1 cellular context compared by ENCODE assay signal in the genomic region with DNA sequence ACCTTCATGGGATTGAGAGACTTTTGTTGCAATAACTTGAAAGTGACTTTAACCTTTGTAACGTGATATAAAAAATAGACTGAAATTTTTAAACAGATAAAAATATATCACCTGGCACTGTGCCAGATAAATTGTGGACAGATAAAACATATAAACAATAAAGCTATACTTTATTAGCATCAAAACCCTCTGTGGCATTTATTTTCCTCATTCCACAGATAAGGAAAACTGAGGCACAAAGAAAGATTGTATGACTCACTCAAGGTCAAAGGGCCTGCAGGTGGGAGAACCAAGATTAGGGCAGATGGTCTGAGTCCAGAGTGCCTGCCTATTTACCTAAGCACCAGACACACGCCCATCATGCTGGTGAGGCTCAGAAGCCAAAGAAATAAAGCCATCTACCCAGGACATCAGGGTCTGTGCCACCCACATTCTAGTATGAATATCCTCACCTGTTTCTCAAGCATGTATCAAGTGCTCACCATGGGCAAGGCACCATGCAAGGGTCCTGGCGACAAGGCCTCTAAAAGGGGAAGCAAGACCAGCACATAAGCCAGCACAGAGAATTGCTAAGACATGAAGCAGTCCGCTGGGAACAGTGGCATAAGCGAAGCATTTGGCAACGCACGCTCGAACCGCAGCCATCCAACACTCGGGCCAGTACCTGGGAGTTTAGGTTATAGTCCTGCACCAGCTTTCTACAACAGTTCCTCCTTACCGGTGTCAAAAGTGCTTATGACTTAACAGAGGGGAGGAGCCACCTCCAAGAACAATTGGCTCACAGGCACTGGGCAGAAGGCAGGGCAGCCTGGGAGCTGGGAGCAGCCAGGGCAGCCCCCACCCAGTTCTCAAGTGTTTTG.
TF ChIP-seq lines count a peak whose summit lies in the region.

No MANE protein-coding gene starts in this region.

TF ChIP-seq in GM12878, 131 proteins besides CTCF, POLR2A, EP300 and RAD21 (continued from another document):
- TF ChIP-seq YBX1 (IDR thresholded peaks at IDR 0.05) (no peak), RBBP5 (conservative IDR thresholded peaks at IDR 0.05) (no peak), MTA3 (IDR thresholded peaks at IDR 0.05; ENCODE audit: borderline replicate concordance, low read length) (no peak), ZNF207 (IDR thresholded peaks at IDR 0.05; ENCODE audit: borderline replicate concordance) (no peak), MLLT1 (IDR thresholded peaks at IDR 0.05) (no peak), FOS (IDR thresholded peaks at IDR 0.05; ENCODE audit: borderline replicate concordance, extremely low read depth, insufficient read length) (no peak), CHD2 (IDR thresholded peaks at IDR 0.05; ENCODE audit: borderline replicate concordance, low read depth, low read length) (no peak), SUPT20H (IDR thresholded peaks at IDR 0.05; ENCODE audit: borderline replicate concordance, control insufficient read depth, low read depth, low read length) (no peak), ZNF384 (IDR thresholded peaks at IDR 0.05; ENCODE audit: borderline replicate concordance, low read depth, low read length) (no peak), TARDBP (IDR thresholded peaks at IDR 0.05; ENCODE audit: borderline replicate concordance) (no peak), SKIL (IDR thresholded peaks at IDR 0.05; ENCODE audit: low read depth, poor library complexity, severe bottlenecking) (peak; percentile 56), NR2F1 (conservative IDR thresholded peaks at IDR 0.05) (peak; percentile 48; the same call in 1 of the 2 replicates), PKNOX1 (IDR thresholded peaks at IDR 0.05) (no peak), NFYA (IDR thresholded peaks at IDR 0.05; ENCODE audit: borderline replicate concordance, low read depth, low read length) (no peak), POU2F2 (IDR thresholded peaks at IDR 0.05; ENCODE audit: borderline replicate concordance, low read depth, low read length) (no peak), JUNB (IDR thresholded peaks at IDR 0.05) (no peak), DPF2 (IDR thresholded peaks at IDR 0.05) (no peak), KAT2A (conservative IDR thresholded peaks at IDR 0.05; ENCODE audit: control insufficient read depth, low read depth, low read length) (no peak), POLR2AphosphoS2 (IDR thresholded peaks at IDR 0.05; ENCODE audit: low read depth, low read length) (no peak), YY1 (IDR thresholded peaks at IDR 0.05; ENCODE audit: low read depth, low read length) (no peak), ZNF274 (IDR thresholded peaks at IDR 0.05; ENCODE audit: insufficient read depth, insufficient read length) (no peak), ATF3 (IDR thresholded peaks at IDR 0.05; ENCODE audit: borderline replicate concordance, extremely low read depth, low read depth, low read length) (no peak), NR2C2 (IDR thresholded peaks at IDR 0.05; ENCODE audit: borderline replicate concordance, control insufficient read depth, insufficient read length, low read depth) (no peak), POLR2AphosphoS5 (IDR thresholded peaks at IDR 0.05; ENCODE audit: low read length) (peak; percentile 35; the same call in 1 of the 2 replicates), EED (IDR thresholded peaks at IDR 0.05; ENCODE audit: low read depth) (no peak), CEBPB (IDR thresholded peaks at IDR 0.05; ENCODE audit: borderline replicate concordance in 1 of 2, low read depth in 2 of 2, low read length in 2 of 2) (no peak), SMAD1 (IDR thresholded peaks at IDR 0.05; ENCODE audit: low read depth, partially characterized antibody) (peak; percentile 93), GABPA (IDR thresholded peaks at IDR 0.05; ENCODE audit: low read depth) (no peak)
- TF ChIP-seq, protein P1, sequence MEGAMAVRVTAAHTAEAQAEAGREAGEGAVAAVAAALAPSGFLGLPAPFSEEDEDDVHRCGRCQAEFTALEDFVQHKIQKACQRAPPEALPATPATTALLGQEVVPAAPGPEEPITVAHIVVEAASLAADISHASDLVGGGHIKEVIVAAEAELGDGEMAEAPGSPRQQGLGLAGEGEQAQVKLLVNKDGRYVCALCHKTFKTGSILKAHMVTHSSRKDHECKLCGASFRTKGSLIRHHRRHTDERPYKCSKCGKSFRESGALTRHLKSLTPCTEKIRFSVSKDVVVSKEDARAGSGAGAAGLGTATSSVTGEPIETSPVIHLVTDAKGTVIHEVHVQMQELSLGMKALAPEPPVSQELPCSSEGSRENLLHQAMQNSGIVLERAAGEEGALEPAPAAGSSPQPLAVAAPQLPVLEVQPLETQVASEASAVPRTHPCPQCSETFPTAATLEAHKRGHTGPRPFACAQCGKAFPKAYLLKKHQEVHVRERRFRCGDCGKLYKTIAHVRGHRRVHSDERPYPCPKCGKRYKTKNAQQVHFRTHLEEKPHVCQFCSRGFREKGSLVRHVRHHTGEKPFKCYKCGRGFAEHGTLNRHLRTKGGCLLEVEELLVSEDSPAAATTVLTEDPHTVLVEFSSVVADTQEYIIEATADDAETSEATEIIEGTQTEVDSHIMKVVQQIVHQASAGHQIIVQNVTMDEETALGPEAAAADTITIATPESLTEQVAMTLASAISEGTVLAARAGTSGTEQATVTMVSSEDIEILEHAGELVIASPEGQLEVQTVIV (IDR thresholded peaks at IDR 0.05; ENCODE audit: borderline replicate concordance, partially characterized antibody), result no peak
- TF ChIP-seq, protein P2, sequence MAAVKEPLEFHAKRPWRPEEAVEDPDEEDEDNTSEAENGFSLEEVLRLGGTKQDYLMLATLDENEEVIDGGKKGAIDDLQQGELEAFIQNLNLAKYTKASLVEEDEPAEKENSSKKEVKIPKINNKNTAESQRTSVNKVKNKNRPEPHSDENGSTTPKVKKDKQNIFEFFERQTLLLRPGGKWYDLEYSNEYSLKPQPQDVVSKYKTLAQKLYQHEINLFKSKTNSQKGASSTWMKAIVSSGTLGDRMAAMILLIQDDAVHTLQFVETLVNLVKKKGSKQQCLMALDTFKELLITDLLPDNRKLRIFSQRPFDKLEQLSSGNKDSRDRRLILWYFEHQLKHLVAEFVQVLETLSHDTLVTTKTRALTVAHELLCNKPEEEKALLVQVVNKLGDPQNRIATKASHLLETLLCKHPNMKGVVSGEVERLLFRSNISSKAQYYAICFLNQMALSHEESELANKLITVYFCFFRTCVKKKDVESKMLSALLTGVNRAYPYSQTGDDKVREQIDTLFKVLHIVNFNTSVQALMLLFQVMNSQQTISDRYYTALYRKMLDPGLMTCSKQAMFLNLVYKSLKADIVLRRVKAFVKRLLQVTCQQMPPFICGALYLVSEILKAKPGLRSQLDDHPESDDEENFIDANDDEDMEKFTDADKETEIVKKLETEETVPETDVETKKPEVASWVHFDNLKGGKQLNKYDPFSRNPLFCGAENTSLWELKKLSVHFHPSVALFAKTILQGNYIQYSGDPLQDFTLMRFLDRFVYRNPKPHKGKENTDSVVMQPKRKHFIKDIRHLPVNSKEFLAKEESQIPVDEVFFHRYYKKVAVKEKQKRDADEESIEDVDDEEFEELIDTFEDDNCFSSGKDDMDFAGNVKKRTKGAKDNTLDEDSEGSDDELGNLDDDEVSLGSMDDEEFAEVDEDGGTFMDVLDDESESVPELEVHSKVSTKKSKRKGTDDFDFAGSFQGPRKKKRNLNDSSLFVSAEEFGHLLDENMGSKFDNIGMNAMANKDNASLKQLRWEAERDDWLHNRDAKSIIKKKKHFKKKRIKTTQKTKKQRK (IDR thresholded peaks at IDR 0.05; ENCODE audit: low read depth, low read length), result no peak
- TF ChIP-seq, protein P3, sequence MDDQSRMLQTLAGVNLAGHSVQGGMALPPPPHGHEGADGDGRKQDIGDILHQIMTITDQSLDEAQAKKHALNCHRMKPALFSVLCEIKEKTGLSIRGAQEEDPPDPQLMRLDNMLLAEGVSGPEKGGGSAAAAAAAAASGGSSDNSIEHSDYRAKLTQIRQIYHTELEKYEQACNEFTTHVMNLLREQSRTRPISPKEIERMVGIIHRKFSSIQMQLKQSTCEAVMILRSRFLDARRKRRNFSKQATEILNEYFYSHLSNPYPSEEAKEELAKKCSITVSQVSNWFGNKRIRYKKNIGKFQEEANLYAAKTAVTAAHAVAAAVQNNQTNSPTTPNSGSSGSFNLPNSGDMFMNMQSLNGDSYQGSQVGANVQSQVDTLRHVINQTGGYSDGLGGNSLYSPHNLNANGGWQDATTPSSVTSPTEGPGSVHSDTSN (IDR thresholded peaks at IDR 0.05; ENCODE audit: insufficient replicate concordance, low read depth, low read length), result no peak
- TF ChIP-seq, protein P4, sequence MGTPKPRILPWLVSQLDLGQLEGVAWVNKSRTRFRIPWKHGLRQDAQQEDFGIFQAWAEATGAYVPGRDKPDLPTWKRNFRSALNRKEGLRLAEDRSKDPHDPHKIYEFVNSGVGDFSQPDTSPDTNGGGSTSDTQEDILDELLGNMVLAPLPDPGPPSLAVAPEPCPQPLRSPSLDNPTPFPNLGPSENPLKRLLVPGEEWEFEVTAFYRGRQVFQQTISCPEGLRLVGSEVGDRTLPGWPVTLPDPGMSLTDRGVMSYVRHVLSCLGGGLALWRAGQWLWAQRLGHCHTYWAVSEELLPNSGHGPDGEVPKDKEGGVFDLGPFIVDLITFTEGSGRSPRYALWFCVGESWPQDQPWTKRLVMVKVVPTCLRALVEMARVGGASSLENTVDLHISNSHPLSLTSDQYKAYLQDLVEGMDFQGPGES (IDR thresholded peaks at IDR 0.05), result no peak
- TF ChIP-seq, protein P5, sequence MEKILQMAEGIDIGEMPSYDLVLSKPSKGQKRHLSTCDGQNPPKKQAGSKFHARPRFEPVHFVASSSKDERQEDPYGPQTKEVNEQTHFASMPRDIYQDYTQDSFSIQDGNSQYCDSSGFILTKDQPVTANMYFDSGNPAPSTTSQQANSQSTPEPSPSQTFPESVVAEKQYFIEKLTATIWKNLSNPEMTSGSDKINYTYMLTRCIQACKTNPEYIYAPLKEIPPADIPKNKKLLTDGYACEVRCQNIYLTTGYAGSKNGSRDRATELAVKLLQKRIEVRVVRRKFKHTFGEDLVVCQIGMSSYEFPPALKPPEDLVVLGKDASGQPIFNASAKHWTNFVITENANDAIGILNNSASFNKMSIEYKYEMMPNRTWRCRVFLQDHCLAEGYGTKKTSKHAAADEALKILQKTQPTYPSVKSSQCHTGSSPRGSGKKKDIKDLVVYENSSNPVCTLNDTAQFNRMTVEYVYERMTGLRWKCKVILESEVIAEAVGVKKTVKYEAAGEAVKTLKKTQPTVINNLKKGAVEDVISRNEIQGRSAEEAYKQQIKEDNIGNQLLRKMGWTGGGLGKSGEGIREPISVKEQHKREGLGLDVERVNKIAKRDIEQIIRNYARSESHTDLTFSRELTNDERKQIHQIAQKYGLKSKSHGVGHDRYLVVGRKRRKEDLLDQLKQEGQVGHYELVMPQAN (conservative IDR thresholded peaks at IDR 0.05), result no peak
